ENCODE assay signal across 17 cellular contexts in genomic region chr12:1716215-1716862, GRCh38. TPM values are rescaled to one million over a fixed set of nuclear protein-coding genes. Genes with fewer than 3 reads are reported as not detected.
DNase-seq lines count a peak whose midpoint lies in the region; ATAC-seq and TF ChIP-seq lines count a peak whose summit lies in the region.
"Had no signal": no experiment of that assay in that cellular context is flagged by ENCODE, and none has a peak within 500 bp of the region (broad histone marks: within the 10 kb centered on the region; RNA-seq: fewer than 3 reads in every experiment).

No MANE protein-coding gene starts in this region.

- peaks cover 4% of the 10 kb centered on the region for H3K4me1 ChIP-seq in fibroblast of lung (ENCODE audit: control insufficient read depth, extremely low read depth, insufficient read depth, low read length)
- H3K4me1 ChIP-seq in spleen: peaks cover 6 to 69% (median 20%) of the 10 kb centered on the region in 6 donors

- H3K79me2 ChIP-seq in fibroblast of lung (ENCODE audit: control insufficient read depth, insufficient read depth, low read length): peaks cover 26% of the 10 kb centered on the region

- no peak overlapping the region for H3K9ac ChIP-seq in fibroblast of lung (ENCODE audit: insufficient read depth, low read length)

- TF ChIP-seq CTCF in fibroblast of lung (conservative IDR thresholded peaks at IDR 0.05 in 1 of 2, IDR thresholded peaks at IDR 0.05 in 1 of 2; ENCODE audit: low read depth in 1 of 2, low read length in 2 of 2) (no peak), spleen (IDR thresholded peaks at IDR 0.05 in 8 of 11, conservative IDR thresholded peaks at IDR 0.05 in 3 of 11) (no peak)

- H3K27ac ChIP-seq in fibroblast of lung (ENCODE audit: insufficient read depth, low read length): no peak overlapping the region
- H3K27ac ChIP-seq in spleen: peak overlapping the region in 5 of 8 donors; percentile 10 to 36 (median 23)
- H3K27ac ChIP-seq: heart left ventricle, VCaP had no signal

- ATAC-seq in GM18517 (IDR thresholded peaks at IDR 0.05; ENCODE audit: unreplicated experiment) (peak; percentile 49), HG02759 (IDR thresholded peaks at IDR 0.05; ENCODE audit: unreplicated experiment) (no peak)
- ATAC-seq: heart left ventricle had no signal

- H4K20me1 ChIP-seq in fibroblast of lung (ENCODE audit: control insufficient read depth, extremely low read depth, insufficient read depth, low read length): peaks cover 2% of the 10 kb centered on the region

- no peak overlapping the region for H2AFZ ChIP-seq in fibroblast of lung (ENCODE audit: low read length)

- H3K27me3 ChIP-seq in fibroblast of lung (ENCODE audit: control insufficient read depth, insufficient read depth, low read length): no peaks in the 10 kb centered on the region
- no peaks in the 10 kb centered on the region for H3K27me3 ChIP-seq in spleen (replicated peaks in 1 of 7)
- H3K27me3 ChIP-seq: heart left ventricle had no signal

- no peak for TF ChIP-seq POLR2A in spleen (IDR thresholded peaks at IDR 0.05)

- 57 to 59% (median 58%) methylated on average over 3 of the region's 3 CpGs for WGBS in spleen, 5 donors

- DNase-seq in MV-4-11 (lab: John Stamatoyannopoulos, UW) (peak; percentile 25), fibroblast of lung (ENCODE audit: low read depth in 2 of 2) (peak; percentile 11 to 37), spleen (no peak), NCI-H1048 (lab: John Stamatoyannopoulos, UW) (no peak), HT-29 (ENCODE audit: low spot score) (no peak)
- DNase-seq: activated naive CD4-positive, alpha-beta T cell; CD4-positive, alpha-beta memory T cell; GOT3; heart left ventricle; KG1; kidney glomerular epithelial cell; NCI-H1694; NCI-H446; trophoblast cell had no signal

- H3K36me3 ChIP-seq in fibroblast of lung (ENCODE audit: control insufficient read depth, insufficient read depth, low read length) (no peaks in the 10 kb centered on the region), spleen (peaks cover 0 to 27% (median 3%) of the 10 kb centered on the region in 6 donors)
- H3K36me3 ChIP-seq: heart left ventricle had no signal

- peak overlapping the region; percentile 80 for H3K4me2 ChIP-seq in fibroblast of lung (ENCODE audit: extremely low read depth, insufficient read depth, low read length)

- intact Hi-C loops in spleen (cut with DNase I; ENCODE audit: low total_unique reads): no loop called here

- H3K9me3 ChIP-seq in fibroblast of lung (ENCODE audit: control insufficient read depth, insufficient read depth, low read depth, low read length): no peaks in the 10 kb centered on the region
- peaks cover 0 to 19% (median 12%) of the 10 kb centered on the region in 8 donors for H3K9me3 ChIP-seq in spleen

- H3K4me3 ChIP-seq in fibroblast of lung (replicated peaks in 1 of 4; ENCODE audit: control extremely low read depth in 1 of 4, insufficient read depth in 1 of 4, low read depth in 3 of 4, low read length in 4 of 4) (no peak overlapping the region), spleen (no peak overlapping the region)
- H3K4me3 ChIP-seq: heart left ventricle had no signal

RNA-seq across cellular contexts. Expression of gene ADIPOR2, which starts 25.5 kb away (rescaled TPM):
- total RNA-seq in fibroblast of lung (29.8 and 46.1 TPM in 2 replicates), spleen (10 to 100 TPM; 34.8 to 43.7 (median 39.9) TPM)
- polyA plus RNA-seq in fibroblast of lung (33.5 and 43.1 TPM in 2 replicates), spleen (10 to 100 TPM; 12.9 to 19.5 (median 15.7) TPM)
- 36.1 and 43.0 TPM in 2 replicates for polyA plus RNA-seq in fibroblast of lung (2012)
- 35.0 and 51.8 TPM in 2 replicates for polyA minus RNA-seq in fibroblast of lung (ENCODE audit: low replicate concordance)
- total RNA-seq in HT-29 (2014; rRNA removed; shearing (Covaris generic)): 28.7 and 31.7 TPM in 2 replicates

Comparison
In these comparisons a context has a peak if more than half of its experiments do, and no peak if none do; other contexts are left out.
1. DNase-seq: peak in MV-4-11 (single experiment) and fibroblast of lung (2 of 2); none in spleen (single experiment), NCI-H1048 (single experiment) and HT-29 (single experiment).